Comparison of ENCODE assay signal across 3 cellular contexts in the genomic region with DNA sequence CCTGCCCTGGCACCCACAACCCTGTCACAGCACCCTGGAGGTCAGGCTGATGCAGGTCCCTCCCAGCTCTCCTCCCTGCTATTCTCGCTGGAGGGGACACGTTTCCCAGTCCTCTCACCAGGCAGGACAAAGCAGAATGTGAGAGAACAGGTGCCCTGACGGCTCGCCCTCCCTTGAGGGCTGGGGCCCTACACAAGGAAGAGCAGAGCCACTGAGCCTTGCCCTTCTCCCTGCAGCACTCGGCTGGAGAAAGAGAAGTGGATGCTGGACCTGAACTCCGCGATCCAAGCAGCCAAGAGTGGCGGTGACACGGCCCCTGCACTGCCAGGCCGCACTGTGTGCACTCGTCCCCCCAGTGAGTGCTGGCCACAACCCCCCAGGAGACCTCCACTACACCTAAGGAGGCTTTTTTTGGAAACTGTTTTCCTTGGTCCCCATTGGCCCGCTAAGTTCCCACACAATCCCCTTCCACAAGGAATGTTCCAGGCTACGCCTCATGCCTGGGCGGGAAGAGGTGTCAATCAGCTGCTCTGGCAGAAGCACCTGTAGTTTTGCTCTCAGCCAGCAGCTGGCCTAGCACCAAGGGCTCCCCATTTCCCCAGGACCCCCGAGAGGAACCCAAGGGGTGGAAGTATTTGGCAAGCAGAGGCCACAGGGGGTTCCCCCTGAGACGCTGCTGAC.
TF ChIP-seq lines count a peak whose summit lies in the region.

No MANE protein-coding gene starts in this region.

TF ChIP-seq in SK-N-SH treated with all-trans-retinoic acid at 6 μM for 48 hours, 23 proteins besides CTCF, POLR2A, EP300 and RAD21:
- TF ChIP-seq, protein P1, sequence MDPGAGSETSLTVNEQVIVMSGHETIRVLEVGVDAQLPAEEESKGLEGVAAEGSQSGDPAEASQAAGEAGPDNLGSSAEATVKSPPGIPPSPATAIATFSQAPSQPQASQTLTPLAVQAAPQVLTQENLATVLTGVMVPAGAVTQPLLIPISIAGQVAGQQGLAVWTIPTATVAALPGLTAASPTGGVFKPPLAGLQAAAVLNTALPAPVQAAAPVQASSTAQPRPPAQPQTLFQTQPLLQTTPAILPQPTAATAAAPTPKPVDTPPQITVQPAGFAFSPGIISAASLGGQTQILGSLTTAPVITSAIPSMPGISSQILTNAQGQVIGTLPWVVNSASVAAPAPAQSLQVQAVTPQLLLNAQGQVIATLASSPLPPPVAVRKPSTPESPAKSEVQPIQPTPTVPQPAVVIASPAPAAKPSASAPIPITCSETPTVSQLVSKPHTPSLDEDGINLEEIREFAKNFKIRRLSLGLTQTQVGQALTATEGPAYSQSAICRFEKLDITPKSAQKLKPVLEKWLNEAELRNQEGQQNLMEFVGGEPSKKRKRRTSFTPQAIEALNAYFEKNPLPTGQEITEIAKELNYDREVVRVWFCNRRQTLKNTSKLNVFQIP (CRISPR knock-in tag; IDR thresholded peaks at IDR 0.05; ENCODE audit: borderline replicate concordance, low read depth), result no peak
- TF ChIP-seq TOX (CRISPR knock-in tag; IDR thresholded peaks at IDR 0.05; ENCODE audit: borderline replicate concordance) (no peak), ZNF70 (CRISPR knock-in tag; IDR thresholded peaks at IDR 0.05) (no peak), ZC3H10 (CRISPR knock-in tag; IDR thresholded peaks at IDR 0.05) (no peak), CSDC2 (CRISPR knock-in tag; IDR thresholded peaks at IDR 0.05) (no peak), ESRRG (CRISPR knock-in tag; IDR thresholded peaks at IDR 0.05) (no peak), ISL1 (CRISPR knock-in tag; IDR thresholded peaks at IDR 0.05) (no peak), ZNF8 (CRISPR knock-in tag; IDR thresholded peaks at IDR 0.05) (no peak), RARB (CRISPR knock-in tag; IDR thresholded peaks at IDR 0.05) (no peak), SNAI2 (CRISPR knock-in tag; IDR thresholded peaks at IDR 0.05) (no peak), ZNF565 (CRISPR knock-in tag; conservative IDR thresholded peaks at IDR 0.05; ENCODE audit: low read depth) (no peak), PPARA (CRISPR knock-in tag; IDR thresholded peaks at IDR 0.05; ENCODE audit: borderline replicate concordance) (no peak), BACH2 (CRISPR knock-in tag; IDR thresholded peaks at IDR 0.05; ENCODE audit: borderline replicate concordance) (no peak), GLIS3 (CRISPR knock-in tag; IDR thresholded peaks at IDR 0.05) (no peak), ARNTL (CRISPR knock-in tag; IDR thresholded peaks at IDR 0.05; ENCODE audit: borderline replicate concordance, low read depth) (no peak)
- TF ChIP-seq, protein P2, sequence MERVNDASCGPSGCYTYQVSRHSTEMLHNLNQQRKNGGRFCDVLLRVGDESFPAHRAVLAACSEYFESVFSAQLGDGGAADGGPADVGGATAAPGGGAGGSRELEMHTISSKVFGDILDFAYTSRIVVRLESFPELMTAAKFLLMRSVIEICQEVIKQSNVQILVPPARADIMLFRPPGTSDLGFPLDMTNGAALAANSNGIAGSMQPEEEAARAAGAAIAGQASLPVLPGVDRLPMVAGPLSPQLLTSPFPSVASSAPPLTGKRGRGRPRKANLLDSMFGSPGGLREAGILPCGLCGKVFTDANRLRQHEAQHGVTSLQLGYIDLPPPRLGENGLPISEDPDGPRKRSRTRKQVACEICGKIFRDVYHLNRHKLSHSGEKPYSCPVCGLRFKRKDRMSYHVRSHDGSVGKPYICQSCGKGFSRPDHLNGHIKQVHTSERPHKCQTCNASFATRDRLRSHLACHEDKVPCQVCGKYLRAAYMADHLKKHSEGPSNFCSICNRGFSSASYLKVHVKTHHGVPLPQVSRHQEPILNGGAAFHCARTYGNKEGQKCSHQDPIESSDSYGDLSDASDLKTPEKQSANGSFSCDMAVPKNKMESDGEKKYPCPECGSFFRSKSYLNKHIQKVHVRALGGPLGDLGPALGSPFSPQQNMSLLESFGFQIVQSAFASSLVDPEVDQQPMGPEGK (CRISPR knock-in tag; IDR thresholded peaks at IDR 0.05; ENCODE audit: borderline replicate concordance), result no peak
- TF ChIP-seq, protein P3, sequence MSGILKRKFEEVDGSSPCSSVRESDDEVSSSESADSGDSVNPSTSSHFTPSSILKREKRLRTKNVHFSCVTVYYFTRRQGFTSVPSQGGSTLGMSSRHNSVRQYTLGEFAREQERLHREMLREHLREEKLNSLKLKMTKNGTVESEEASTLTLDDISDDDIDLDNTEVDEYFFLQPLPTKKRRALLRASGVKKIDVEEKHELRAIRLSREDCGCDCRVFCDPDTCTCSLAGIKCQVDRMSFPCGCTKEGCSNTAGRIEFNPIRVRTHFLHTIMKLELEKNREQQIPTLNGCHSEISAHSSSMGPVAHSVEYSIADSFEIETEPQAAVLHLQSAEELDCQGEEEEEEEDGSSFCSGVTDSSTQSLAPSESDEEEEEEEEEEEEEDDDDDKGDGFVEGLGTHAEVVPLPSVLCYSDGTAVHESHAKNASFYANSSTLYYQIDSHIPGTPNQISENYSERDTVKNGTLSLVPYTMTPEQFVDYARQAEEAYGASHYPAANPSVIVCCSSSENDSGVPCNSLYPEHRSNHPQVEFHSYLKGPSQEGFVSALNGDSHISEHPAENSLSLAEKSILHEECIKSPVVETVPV (CRISPR knock-in tag; IDR thresholded peaks at IDR 0.05), result no peak

TF ChIP-seq in SK-N-SH, 30 proteins besides CTCF, POLR2A, EP300 and RAD21:
- TF ChIP-seq GATA2 (CRISPR knock-in tag; IDR thresholded peaks at IDR 0.05) (no peak), MEF2A (IDR thresholded peaks at IDR 0.05; ENCODE audit: borderline replicate concordance, low read depth) (no peak), EZH2phosphoT487 (IDR thresholded peaks at IDR 0.05; ENCODE audit: borderline replicate concordance, low read depth) (no peak), POLR2AphosphoS5 (IDR thresholded peaks at IDR 0.05; ENCODE audit: low read depth, low read length) (no peak), YY1 (IDR thresholded peaks at IDR 0.05; ENCODE audit: low read depth) (no peak), MXI1 (IDR thresholded peaks at IDR 0.05; ENCODE audit: low read depth, low read length) (no peak), GABPA (IDR thresholded peaks at IDR 0.05; ENCODE audit: low read depth) (no peak)
- TF ChIP-seq, protein P4, sequence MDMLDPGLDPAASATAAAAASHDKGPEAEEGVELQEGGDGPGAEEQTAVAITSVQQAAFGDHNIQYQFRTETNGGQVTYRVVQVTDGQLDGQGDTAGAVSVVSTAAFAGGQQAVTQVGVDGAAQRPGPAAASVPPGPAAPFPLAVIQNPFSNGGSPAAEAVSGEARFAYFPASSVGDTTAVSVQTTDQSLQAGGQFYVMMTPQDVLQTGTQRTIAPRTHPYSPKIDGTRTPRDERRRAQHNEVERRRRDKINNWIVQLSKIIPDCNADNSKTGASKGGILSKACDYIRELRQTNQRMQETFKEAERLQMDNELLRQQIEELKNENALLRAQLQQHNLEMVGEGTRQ (IDR thresholded peaks at IDR 0.05; ENCODE audit: borderline replicate concordance, low read depth, low read length), result no peak
TF ChIP-seq in SK-N-SH: peak in this region for 0.

TF ChIP-seq in WTC11, 78 proteins besides CTCF, POLR2A, EP300 and RAD21:
- TF ChIP-seq ZNF317 (CRISPR knock-in tag; IDR thresholded peaks at IDR 0.05; ENCODE audit: borderline replicate concordance, low read depth) (no peak), PRRX2 (CRISPR knock-in tag; IDR thresholded peaks at IDR 0.05) (no peak), ZNF263 (CRISPR knock-in tag; IDR thresholded peaks at IDR 0.05; ENCODE audit: low read depth) (no peak)
- TF ChIP-seq, protein P5, sequence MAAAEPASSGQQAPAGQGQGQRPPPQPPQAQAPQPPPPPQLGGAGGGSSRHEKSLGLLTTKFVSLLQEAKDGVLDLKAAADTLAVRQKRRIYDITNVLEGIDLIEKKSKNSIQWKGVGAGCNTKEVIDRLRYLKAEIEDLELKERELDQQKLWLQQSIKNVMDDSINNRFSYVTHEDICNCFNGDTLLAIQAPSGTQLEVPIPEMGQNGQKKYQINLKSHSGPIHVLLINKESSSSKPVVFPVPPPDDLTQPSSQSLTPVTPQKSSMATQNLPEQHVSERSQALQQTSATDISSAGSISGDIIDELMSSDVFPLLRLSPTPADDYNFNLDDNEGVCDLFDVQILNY (CRISPR knock-in tag; IDR thresholded peaks at IDR 0.05), result no peak
- TF ChIP-seq, protein P6, sequence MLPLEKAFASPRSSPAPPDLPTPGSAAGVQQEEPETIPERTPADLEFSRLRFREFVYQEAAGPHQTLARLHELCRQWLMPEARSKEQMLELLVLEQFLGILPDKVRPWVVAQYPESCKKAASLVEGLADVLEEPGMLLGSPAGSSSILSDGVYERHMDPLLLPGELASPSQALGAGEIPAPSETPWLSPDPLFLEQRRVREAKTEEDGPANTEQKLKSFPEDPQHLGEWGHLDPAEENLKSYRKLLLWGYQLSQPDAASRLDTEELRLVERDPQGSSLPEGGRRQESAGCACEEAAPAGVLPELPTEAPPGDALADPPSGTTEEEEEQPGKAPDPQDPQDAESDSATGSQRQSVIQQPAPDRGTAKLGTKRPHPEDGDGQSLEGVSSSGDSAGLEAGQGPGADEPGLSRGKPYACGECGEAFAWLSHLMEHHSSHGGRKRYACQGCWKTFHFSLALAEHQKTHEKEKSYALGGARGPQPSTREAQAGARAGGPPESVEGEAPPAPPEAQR (CRISPR knock-in tag; IDR thresholded peaks at IDR 0.05), result no peak
